12 cellular contexts compared by ENCODE assay signal in genomic region chr11:80593981-80594380, GRCh38.
DNase-seq lines count a peak whose midpoint lies in the region; FAIRE-seq and TF ChIP-seq lines count a peak whose summit lies in the region.
"Had no signal": no experiment of that assay in that cellular context is flagged by ENCODE, and none has a peak within 500 bp of the region (broad histone marks: within the 10 kb centered on the region; RNA-seq: fewer than 3 reads in every experiment).

No MANE protein-coding gene starts in this region.

- no peaks in the 10 kb centered on the region for H3K9me3 ChIP-seq in endothelial cell of umbilical vein (replicated peaks; ENCODE audit: control insufficient read depth, insufficient read depth, low read length)
- no peaks in the 10 kb centered on the region for H3K9me3 ChIP-seq in mucosa of rectum (ENCODE audit: control insufficient read depth in 2 of 2, low read length in 2 of 2)
- H3K9me3 ChIP-seq: Peyer's patch, thyroid gland had no signal

- H3K79me2 ChIP-seq in endothelial cell of umbilical vein (ENCODE audit: control insufficient read depth, insufficient read depth, low read length) = no peaks in the 10 kb centered on the region

- TF ChIP-seq POLR2A in endothelial cell of umbilical vein (IDR thresholded peaks at IDR 0.05; ENCODE audit: low read depth, low read length) = peak; percentile 70

- peak overlapping the region; percentile 75 for H3K4me2 ChIP-seq in endothelial cell of umbilical vein (ENCODE audit: insufficient read depth, low read length)
- H3K4me2 ChIP-seq: KMS-11 had no signal

- CTCF ChIA-PET in endothelial cell of umbilical vein (lab: Charles Lee) = interaction anchor here (0.9 kb wide), 1 partner anchor 267 kb away, joined by 3 read pairs; no protein-coding TSS in a partner anchor

- H2AFZ ChIP-seq in endothelial cell of umbilical vein (ENCODE audit: low read depth, low read length) = no peak overlapping the region

- H3K4me1 Mint-ChIP-seq in glutamatergic neuron (ENCODE audit: low read depth, unreplicated experiment) = peaks cover 6% of the 10 kb centered on the region

- H3K4me3 ChIP-seq in endothelial cell of umbilical vein (replicated peaks in 1 of 3; ENCODE audit: insufficient read depth in 1 of 3, low read depth in 1 of 3, low read length in 3 of 3) (no peak overlapping the region), mucosa of rectum (ENCODE audit: low read length in 2 of 2) (no peak overlapping the region)
- H3K4me3 ChIP-seq: Peyer's patch, thyroid gland had no signal

- no peak overlapping the region for H3K4me3 Mint-ChIP-seq in glutamatergic neuron (ENCODE audit: unreplicated experiment)

- peak overlapping the region; percentile 90 for H3K27ac ChIP-seq in endothelial cell of umbilical vein (ENCODE audit: insufficient read depth, low read depth, low read length)
- peak overlapping the region; percentile 15 to 28 for H3K27ac ChIP-seq in mucosa of rectum (ENCODE audit: low read depth in 2 of 2, low read length in 2 of 2)
- H3K27ac ChIP-seq: KMS-11, Peyer's patch, thyroid gland had no signal

- H3K4me1 ChIP-seq in endothelial cell of umbilical vein (ENCODE audit: control insufficient read depth, extremely low read depth, insufficient read depth, low read length) = peaks cover 28% of the 10 kb centered on the region
- H3K4me1 ChIP-seq in mucosa of rectum (ENCODE audit: control insufficient read depth in 2 of 2, insufficient read depth in 2 of 2, low read length in 2 of 2) = peaks cover 0 to 4% of the 10 kb centered on the region in 2 donors
- H3K4me1 ChIP-seq: thyroid gland had no signal

- H3K36me3 ChIP-seq in endothelial cell of umbilical vein (ENCODE audit: control insufficient read depth in 2 of 2, extremely low read depth in 1 of 2, insufficient read depth in 2 of 2, low read length in 2 of 2) (no peaks in the 10 kb centered on the region), mucosa of rectum (ENCODE audit: control insufficient read depth in 2 of 2, insufficient read depth in 2 of 2, low read length in 2 of 2) (no peaks in the 10 kb centered on the region)
- H3K36me3 ChIP-seq: Peyer's patch, thyroid gland had no signal

- DNase-seq in DMS53 treated with DMSO at 0.1 percent for 48 hours (lab: John Stamatoyannopoulos, UW; ENCODE audit: unreplicated experiment) = peak; percentile 93
- DNase-seq in OCI-M1 (lab: John Stamatoyannopoulos, UW) = peak; percentile 96
- peak; percentile 97 for DNase-seq in endothelial cell of umbilical vein (ENCODE audit: low read depth, low spot score)
- DNase-seq in stimulated activated CD4-positive, alpha-beta T cell treated with anti-CD3 and anti-CD28 coated beads, Interleukin-15, amount 100 ng/mL, for 24 hours = no peak
- DNase-seq in glutamatergic neuron = no peak
- no peak for DNase-seq in retina
- DNase-seq in NK-92 treated with Interleukin-12 subunit alpha and Interleukin-12 subunit beta, amount 100 ng/mL, for 24 hours (lab: John Stamatoyannopoulos, UW) = no peak
- DNase-seq: DMS79 treated with DMSO at 0.1 percent for 48 hours, thyroid gland had no signal

- BruUV-seq in endothelial cell of umbilical vein (replicated peaks; lab: Mats Ljungman, UMichigan) = no TSS peak

- H3K27me3 ChIP-seq in endothelial cell of umbilical vein (ENCODE audit: control insufficient read depth in 2 of 2, insufficient read depth in 2 of 2, low read length in 2 of 2) = no peaks in the 10 kb centered on the region
- no peaks in the 10 kb centered on the region for H3K27me3 ChIP-seq in mucosa of rectum (ENCODE audit: control insufficient read depth in 2 of 2, insufficient read depth in 2 of 2, low read length in 2 of 2)
- H3K27me3 ChIP-seq: Peyer's patch, thyroid gland had no signal

- POLR2A ChIA-PET in endothelial cell of umbilical vein (lab: Charles Lee) = no interaction called here

- H3K9me3 Mint-ChIP-seq in glutamatergic neuron (ENCODE audit: unreplicated experiment) = no peaks in the 10 kb centered on the region

- H4K20me1 ChIP-seq in endothelial cell of umbilical vein (replicated peaks; ENCODE audit: control insufficient read depth, extremely low read depth, insufficient read depth, low read length) = no peaks in the 10 kb centered on the region

- H3K9ac ChIP-seq in endothelial cell of umbilical vein (replicated peaks; ENCODE audit: extremely low read depth, insufficient read depth, low read length) = peak overlapping the region; percentile 82
- no peak overlapping the region for H3K9ac ChIP-seq in mucosa of rectum (ENCODE audit: low read depth in 1 of 2, low read length in 2 of 2)
- H3K9ac ChIP-seq: KMS-11 had no signal

- TF ChIP-seq CTCF in endothelial cell of umbilical vein (IDR thresholded peaks at IDR 0.05; ENCODE audit: extremely low read depth in 1 of 2, insufficient read depth in 1 of 2, low read depth in 1 of 2, low read length in 2 of 2) = no peak
- no peak for TF ChIP-seq CTCF in glutamatergic neuron (IDR thresholded peaks at IDR 0.05; ENCODE audit: partially characterized antibody, unreplicated experiment)

- no peaks in the 10 kb centered on the region for H3K36me3 Mint-ChIP-seq in glutamatergic neuron (ENCODE audit: unreplicated experiment)

- dilution Hi-C loops in endothelial cell of umbilical vein (cut with MboI; ENCODE audit: extremely low pct_ligation_motif_present, low sequenced_read_pairs) = no loop called here

- peak; percentile 80 for FAIRE-seq in endothelial cell of umbilical vein (lab: Jason Lieb, UNC)

- H3K27ac Mint-ChIP-seq in glutamatergic neuron (ENCODE audit: unreplicated experiment) = no peak overlapping the region

- H3K27me3 Mint-ChIP-seq in glutamatergic neuron (ENCODE audit: unreplicated experiment) = no peaks in the 10 kb centered on the region

- H3K9me1 ChIP-seq in endothelial cell of umbilical vein (replicated peaks; ENCODE audit: control insufficient read depth, extremely low read depth, insufficient read depth, low read length) = no peaks in the 10 kb centered on the region

- intact Hi-C loops in endothelial cell of umbilical vein (cut with micrococcal nuclease) = loop anchor here (1.0 to 10.0 kb wide), 4 partner anchors 8 to 263 kb away; no protein-coding TSS in a partner anchor

TF ChIP-seq in endothelial cell of umbilical vein, 7 proteins besides CTCF, POLR2A, EP300 and RAD21:
- TF ChIP-seq JUN (IDR thresholded peaks at IDR 0.05; ENCODE audit: borderline replicate concordance, insufficient read depth, insufficient read length, low read depth) = peak; percentile 95
- peak; percentile 99 for TF ChIP-seq FOS (IDR thresholded peaks at IDR 0.05; ENCODE audit: borderline replicate concordance, insufficient read depth, low read length)
- no peak for TF ChIP-seq MAX (IDR thresholded peaks at IDR 0.05; ENCODE audit: insufficient read depth, insufficient read length)
- no peak for TF ChIP-seq MYC (IDR thresholded peaks at IDR 0.05; ENCODE audit: low read depth, low read length)
- TF ChIP-seq EZH2 (IDR thresholded peaks at IDR 0.05; ENCODE audit: borderline replicate concordance, low read depth, low read length, severe bottlenecking) = no peak
- TF ChIP-seq GATA2 (IDR thresholded peaks at IDR 0.05; ENCODE audit: insufficient read depth, insufficient read length, low read depth, low read length) = peak; percentile 95
- TF ChIP-seq POLR2AphosphoS5 (IDR thresholded peaks at IDR 0.05; ENCODE audit: insufficient read depth, low read depth, low read length) = peak; percentile 83

Comparison
In these comparisons a context has a peak if more than half of its experiments do, and no peak if none do; other contexts are left out.
1. DNase-seq: peak in DMS53 treated with DMSO at 0.1 percent for 48 hours (single experiment), OCI-M1 (single experiment) and endothelial cell of umbilical vein (single experiment); none in stimulated activated CD4-positive, alpha-beta T cell treated with anti-CD3 and anti-CD28 coated beads, Interleukin-15, amount 100 ng/mL, for 24 hours (single experiment), glutamatergic neuron (single experiment), retina (single experiment) and NK-92 treated with Interleukin-12 subunit alpha and Interleukin-12 subunit beta, amount 100 ng/mL, for 24 hours (single experiment).